8 cellular contexts compared by ENCODE assay signal in the genomic region with DNA sequence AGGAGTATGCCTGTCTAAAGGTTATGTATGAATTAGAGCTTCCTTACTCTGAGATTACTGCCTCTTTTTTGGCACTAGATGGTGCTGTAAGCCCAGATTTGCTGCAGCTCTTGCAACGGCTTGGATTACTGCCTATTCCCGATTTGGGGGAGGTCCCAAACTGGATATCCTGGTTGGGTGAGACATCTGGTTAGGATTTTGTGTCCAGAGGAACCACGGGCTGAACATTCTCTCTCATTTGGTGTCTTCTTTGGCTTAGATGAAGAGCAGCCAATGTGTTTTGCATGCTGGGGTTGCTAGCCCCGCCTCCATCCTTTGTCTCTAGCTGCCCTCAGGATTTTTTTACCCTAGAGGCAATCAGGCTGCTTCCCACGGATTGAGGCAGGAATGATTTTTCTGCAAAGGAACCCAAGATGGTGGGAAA. TPM values are rescaled to one million over a fixed set of nuclear protein-coding genes. Genes with fewer than 3 reads are reported as not detected.
DNase-seq lines count a peak whose midpoint lies in the region; ATAC-seq and TF ChIP-seq lines count a peak whose summit lies in the region.

No MANE protein-coding gene starts in this region.

- peak; percentile 70 for TF ChIP-seq CTCF in activated CD8-positive, alpha-beta T cell treated with anti-CD3 and anti-CD28 coated beads for 36 hours (IDR thresholded peaks at IDR 0.05)
- TF ChIP-seq CTCF in type B pancreatic cell (conservative IDR thresholded peaks at IDR 0.05) = peak; percentile 81

- CTCF ChIA-PET in activated CD8-positive, alpha-beta T cell treated with anti-CD3 and anti-CD28 coated beads for 36 hours (lab: Charles Lee) = interaction anchor here (0.7 to 2.6 kb wide), 40 partner anchors 9 to 299 kb away, joined by 3 to 25 read pairs (median 4); partner anchors contain the start of gene BRCC3

- peak overlapping the region; percentile 50 for H3K4me3 Mint-ChIP-seq in activated CD8-positive, alpha-beta T cell treated with anti-CD3 and anti-CD28 coated beads for 36 hours
- H3K4me3 Mint-ChIP-seq in type B pancreatic cell = peak overlapping the region; percentile 69

- H3K4me1 Mint-ChIP-seq in activated CD8-positive, alpha-beta T cell treated with anti-CD3 and anti-CD28 coated beads for 36 hours (ENCODE audit: low read depth) = peaks cover 2% of the 10 kb centered on the region
- peaks cover 5% of the 10 kb centered on the region for H3K4me1 Mint-ChIP-seq in type B pancreatic cell (ENCODE audit: unreplicated experiment)

- H3K36me3 Mint-ChIP-seq in activated CD8-positive, alpha-beta T cell treated with anti-CD3 and anti-CD28 coated beads for 36 hours (ENCODE audit: low read depth) = no peaks in the 10 kb centered on the region
- H3K36me3 Mint-ChIP-seq in type B pancreatic cell = no peaks in the 10 kb centered on the region

- no peaks in the 10 kb centered on the region for H3K9me3 Mint-ChIP-seq in activated CD8-positive, alpha-beta T cell treated with anti-CD3 and anti-CD28 coated beads for 36 hours
- peaks cover 6% of the 10 kb centered on the region for H3K9me3 Mint-ChIP-seq in type B pancreatic cell

- peaks cover 2% of the 10 kb centered on the region for H3K27me3 Mint-ChIP-seq in activated CD8-positive, alpha-beta T cell treated with anti-CD3 and anti-CD28 coated beads for 36 hours
- no peaks in the 10 kb centered on the region for H3K27me3 Mint-ChIP-seq in type B pancreatic cell

- TF ChIP-seq POLR2A in erythroblast (IDR thresholded peaks at IDR 0.05; ENCODE audit: low read length) = no peak

- no peak overlapping the region for H3K27ac Mint-ChIP-seq in activated CD8-positive, alpha-beta T cell treated with anti-CD3 and anti-CD28 coated beads for 36 hours
- H3K27ac Mint-ChIP-seq in type B pancreatic cell = peak overlapping the region; percentile 7

- POLR2A ChIA-PET in activated CD8-positive, alpha-beta T cell treated with anti-CD3 and anti-CD28 coated beads for 36 hours (lab: Charles Lee) = interaction anchor here (1.0 kb wide), 1 partner anchor 139 kb away, joined by 3 read pairs; no protein-coding TSS in a partner anchor

- peak; percentile 77 for DNase-seq in EL
- DNase-seq in NCI-H446 treated with DMSO at 0.1 percent for 48 hours (lab: John Stamatoyannopoulos, UW) = peak; percentile 76
- DNase-seq in activated CD8-positive, alpha-beta T cell treated with anti-CD3 and anti-CD28 coated beads for 36 hours = peak; percentile 25
- peak; percentile 41 to 56 for DNase-seq in erythroblast (lab: John Stamatoyannopoulos, UW)
- peak; percentile 81 for DNase-seq in myocyte (ENCODE audit: low read depth)
- DNase-seq in type B pancreatic cell (ENCODE audit: extremely low spot score, unreplicated experiment) = no peak

- ATAC-seq in HG02870 (IDR thresholded peaks at IDR 0.05; ENCODE audit: unreplicated experiment) = peak; percentile 68
- peak; percentile 67 for ATAC-seq in activated CD8-positive, alpha-beta T cell treated with anti-CD3 and anti-CD28 coated beads for 36 hours
- no peak for ATAC-seq in HG03135 (IDR thresholded peaks at IDR 0.05; ENCODE audit: unreplicated experiment)

- intact Hi-C loops in activated CD8-positive, alpha-beta T cell treated with anti-CD3 and anti-CD28 coated beads for 36 hours (cut with micrococcal nuclease) = no loop called here

RNA-seq across cellular contexts. Expression of gene F8A1, which starts 31.9 kb away (rescaled TPM):
- 10 to 100 TPM; 38.2 to 40.6 TPM for total RNA-seq in activated CD8-positive, alpha-beta T cell treated with anti-CD3 and anti-CD28 coated beads for 36 hours
- 2.4 and 3.7 TPM in 2 replicates for total RNA-seq in myocyte
- polyA plus RNA-seq in myocyte (2012) = 15.2 TPM
- total RNA-seq in type B pancreatic cell (ENCODE audit: low replicate concordance) = 16.1 and 20.7 TPM in 2 replicates
